Comparison of ENCODE assay signal across 31 cellular contexts in the genomic region with DNA sequence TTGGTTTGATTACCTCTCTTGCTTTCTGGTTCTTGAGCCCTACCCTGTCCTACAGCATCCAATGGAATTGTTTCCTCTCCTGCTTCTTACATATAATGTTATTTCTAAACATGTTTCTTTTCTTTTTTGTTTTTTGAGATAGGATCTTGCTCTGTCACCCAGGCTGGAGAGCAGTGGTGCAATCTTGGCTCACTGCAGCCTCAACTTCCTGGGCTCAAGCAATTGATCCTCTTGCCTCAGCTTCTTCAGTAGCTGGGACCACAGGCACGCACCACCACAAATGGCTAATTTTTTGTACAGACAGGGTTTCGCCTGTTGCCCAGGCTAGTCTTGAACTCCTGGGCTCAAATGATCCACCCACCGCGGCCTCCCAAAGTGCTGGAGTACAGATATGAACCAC.
DNase-seq lines count a peak whose midpoint lies in the region; ATAC-seq, FAIRE-seq and TF ChIP-seq lines count a peak whose summit lies in the region.
"Had no signal": no experiment of that assay in that cellular context is flagged by ENCODE, and none has a peak within 500 bp of the region (broad histone marks: within the 10 kb centered on the region; RNA-seq: fewer than 3 reads in every experiment).

No MANE protein-coding gene starts in this region.

- peak overlapping the region; percentile 17 for H3K27ac Mint-ChIP-seq in T-helper 2 cell treated with Interferon-gamma antibody and Interleukin-4, amounts not matched to agents 5 μg/mL and 100 μg/mL, for 36 hours
- H3K27ac Mint-ChIP-seq in GM23338 (0 out of 2 replicates have a peak overlapping the region, but pooled peaks have one; percentile 44), neural progenitor cell (peak overlapping the region; percentile 21)
- peak overlapping the region; percentile 23 for H3K27ac Mint-ChIP-seq in activated T-helper 2 cell treated with anti-CD3 and anti-CD28 coated beads, Interferon-gamma antibody, Interleukin-2, Interleukin-4, amounts not matched to agents 10 μg/mL and 5 μg/mL and 100 μg/mL, durations not matched to agents 14 hours and 24 hours and 36 hours
- H3K27ac Mint-ChIP-seq: CD4-positive, alpha-beta T cell; immature natural killer cell; T-helper 1 cell treated with Interleukin-12 subunit alpha and Interleukin-12 subunit beta and Interleukin-4 antibody, amounts not matched to agents 30 μg/mL and 1 μg/mL, for 36 hours had no signal

- H3K9me3 ChIP-seq in neural progenitor cell (ENCODE audit: low read depth) (no peaks in the 10 kb centered on the region), lower lobe of right lung (no peaks in the 10 kb centered on the region)
- H3K9me3 ChIP-seq: SJSA1, upper lobe of left lung had no signal

- no peak for ATAC-seq in GM23338
- ATAC-seq in lower lobe of right lung, result no peak
- ATAC-seq in GM21447 (IDR thresholded peaks at IDR 0.05; ENCODE audit: unreplicated experiment), result no peak
- ATAC-seq: activated T-cell treated with anti-CD3 and anti-CD28 coated beads, Interleukin-2, amount 50 U/mL, for 4 hours; left colon had no signal

- H3K27me3 ChIP-seq in GM23338 (ENCODE audit: insufficient read depth), result no peaks in the 10 kb centered on the region
- H3K27me3 ChIP-seq in neural progenitor cell, result no peaks in the 10 kb centered on the region
- no peaks in the 10 kb centered on the region for H3K27me3 ChIP-seq in lower lobe of right lung (ENCODE audit: low read depth)
- H3K27me3 ChIP-seq: SJSA1, upper lobe of left lung had no signal

- H3K4me3 Mint-ChIP-seq in T-helper 2 cell treated with Interferon-gamma antibody and Interleukin-4, amounts not matched to agents 5 μg/mL and 100 μg/mL, for 36 hours, result no peak overlapping the region
- H3K4me3 Mint-ChIP-seq in GM23338 (no peak overlapping the region), neural progenitor cell (no peak overlapping the region)
- no peak overlapping the region for H3K4me3 Mint-ChIP-seq in activated T-helper 2 cell treated with anti-CD3 and anti-CD28 coated beads, Interferon-gamma antibody, Interleukin-2, Interleukin-4, amounts not matched to agents 10 μg/mL and 5 μg/mL and 100 μg/mL, durations not matched to agents 14 hours and 24 hours and 36 hours (ENCODE audit: low read depth)
- H3K4me3 Mint-ChIP-seq: activated T-cell treated with anti-CD3 and anti-CD28 coated beads, Interleukin-2, amount 50 U/mL, for 4 hours; CD4-positive, alpha-beta T cell; immature natural killer cell; nephron; T-helper 1 cell treated with Interleukin-12 subunit alpha and Interleukin-12 subunit beta and Interleukin-4 antibody, amounts not matched to agents 30 μg/mL and 1 μg/mL, for 36 hours had no signal

- no peaks in the 10 kb centered on the region for H3K9me3 Mint-ChIP-seq in T-helper 2 cell treated with Interferon-gamma antibody and Interleukin-4, amounts not matched to agents 5 μg/mL and 100 μg/mL, for 36 hours
- no peaks in the 10 kb centered on the region for H3K9me3 Mint-ChIP-seq in GM23338
- H3K9me3 Mint-ChIP-seq in activated T-helper 2 cell treated with anti-CD3 and anti-CD28 coated beads, Interferon-gamma antibody, Interleukin-2, Interleukin-4, amounts not matched to agents 10 μg/mL and 5 μg/mL and 100 μg/mL, durations not matched to agents 14 hours and 24 hours and 36 hours, result no peaks in the 10 kb centered on the region
- H3K9me3 Mint-ChIP-seq in neural progenitor cell, result peaks cover 2% of the 10 kb centered on the region
- H3K9me3 Mint-ChIP-seq: activated T-cell treated with anti-CD3 and anti-CD28 coated beads, Interleukin-2, amount 50 U/mL, for 4 hours; CD4-positive, alpha-beta T cell; immature natural killer cell; nephron; T-helper 1 cell treated with Interleukin-12 subunit alpha and Interleukin-12 subunit beta and Interleukin-4 antibody, amounts not matched to agents 30 μg/mL and 1 μg/mL, for 36 hours had no signal

- intact Hi-C loops in activated T-helper 2 cell treated with anti-CD3 and anti-CD28 coated beads, Interferon-gamma antibody, Interleukin-2, Interleukin-4, amounts not matched to agents 10 μg/mL and 5 μg/mL and 100 μg/mL, durations not matched to agents 14 hours and 24 hours and 36 hours (cut with micrococcal nuclease), result no loop called here
- intact Hi-C loops in lower lobe of right lung (cut with DNase I), result no loop called here

- H4K20me1 ChIP-seq in GM23338 (replicated peaks; ENCODE audit: insufficient read depth) (no peaks in the 10 kb centered on the region), neural progenitor cell (ENCODE audit: low read depth) (no peaks in the 10 kb centered on the region)

- DNase-seq in T-helper 2 cell treated with Interferon-gamma antibody and Interleukin-4, amounts not matched to agents 5 μg/mL and 100 μg/mL, for 36 hours (ENCODE audit: low spot score), result no peak
- DNase-seq in T-helper 2 cell (no peak), GM23338 (ENCODE audit: low spot score) (no peak), neural progenitor cell (ENCODE audit: low spot score) (no peak), HTR-8/SVneo (ENCODE audit: insufficient read length, low spot score) (no peak), lower lobe of right lung (no peak)
- DNase-seq in activated T-helper 2 cell treated with anti-CD3 and anti-CD28 coated beads, Interferon-gamma antibody, Interleukin-2, Interleukin-4, amounts not matched to agents 10 μg/mL and 5 μg/mL and 100 μg/mL, durations not matched to agents 14 hours and 24 hours and 36 hours (ENCODE audit: low spot score), result no peak
- DNase-seq: activated CD4-positive, alpha-beta T cell treated with anti-CD3 and anti-CD28 coated beads for 1 hour; activated naive CD4-positive, alpha-beta T cell; activated T-cell treated with anti-CD3 and anti-CD28 coated beads, Interleukin-2, amount 50 U/mL, for 4 hours; CD4-positive, alpha-beta T cell; DND-41; effector memory CD4-positive, alpha-beta T cell; immature natural killer cell; left colon; mammary epithelial cell; NCI-H1092; NCI-H1694 treated with DMSO at 0.1 percent for 48 hours; NCI-H2171; NCI-H82; small intestine; stimulated activated naive CD4-positive, alpha-beta T cell had no signal

- H3K4me1 Mint-ChIP-seq in T-helper 2 cell treated with Interferon-gamma antibody and Interleukin-4, amounts not matched to agents 5 μg/mL and 100 μg/mL, for 36 hours (ENCODE audit: low read depth), result peaks cover 42% of the 10 kb centered on the region
- H3K4me1 Mint-ChIP-seq in GM23338, result peaks cover 34% of the 10 kb centered on the region
- H3K4me1 Mint-ChIP-seq in activated T-helper 2 cell treated with anti-CD3 and anti-CD28 coated beads, Interferon-gamma antibody, Interleukin-2, Interleukin-4, amounts not matched to agents 10 μg/mL and 5 μg/mL and 100 μg/mL, durations not matched to agents 14 hours and 24 hours and 36 hours (ENCODE audit: low read depth), result peaks cover 39% of the 10 kb centered on the region
- peaks cover 4% of the 10 kb centered on the region for H3K4me1 Mint-ChIP-seq in neural progenitor cell

- H2AFZ ChIP-seq in GM23338 (no peak overlapping the region), neural progenitor cell (replicated peaks) (no peak overlapping the region)
- H2AFZ ChIP-seq: parathyroid adenoma had no signal

- no peaks in the 10 kb centered on the region for H3K36me3 Mint-ChIP-seq in T-helper 2 cell treated with Interferon-gamma antibody and Interleukin-4, amounts not matched to agents 5 μg/mL and 100 μg/mL, for 36 hours (ENCODE audit: low read depth)
- H3K36me3 Mint-ChIP-seq in GM23338 (ENCODE audit: low read depth) (peaks cover 3% of the 10 kb centered on the region; the same call in 1 of the 3 replicates), neural progenitor cell (peaks cover 5% of the 10 kb centered on the region)
- H3K36me3 Mint-ChIP-seq in activated T-helper 2 cell treated with anti-CD3 and anti-CD28 coated beads, Interferon-gamma antibody, Interleukin-2, Interleukin-4, amounts not matched to agents 10 μg/mL and 5 μg/mL and 100 μg/mL, durations not matched to agents 14 hours and 24 hours and 36 hours (ENCODE audit: low read depth), result no peaks in the 10 kb centered on the region
- H3K36me3 Mint-ChIP-seq: immature natural killer cell had no signal

- no peak for TF ChIP-seq CTCF in GM23338 (conservative IDR thresholded peaks at IDR 0.05; ENCODE audit: low read depth in 2 of 2)
- TF ChIP-seq CTCF in neural progenitor cell (IDR thresholded peaks at IDR 0.05), result no peak
- TF ChIP-seq CTCF in lower lobe of right lung (IDR thresholded peaks at IDR 0.05), result no peak

- no peaks in the 10 kb centered on the region for H3K9me2 ChIP-seq in GM23338 (ENCODE audit: insufficient read depth)

- H3K27ac ChIP-seq in GM23338 (ENCODE audit: low read depth) (no peak overlapping the region), neural progenitor cell (no peak overlapping the region), lower lobe of right lung (no peak overlapping the region)
- H3K27ac ChIP-seq: coronary artery, parathyroid adenoma, SJSA1, upper lobe of left lung had no signal

- no peaks in the 10 kb centered on the region for H3K27me3 Mint-ChIP-seq in T-helper 2 cell treated with Interferon-gamma antibody and Interleukin-4, amounts not matched to agents 5 μg/mL and 100 μg/mL, for 36 hours (ENCODE audit: low read depth)
- H3K27me3 Mint-ChIP-seq in GM23338 (ENCODE audit: insufficient read depth, low read depth, poor library complexity), result no peaks in the 10 kb centered on the region
- H3K27me3 Mint-ChIP-seq in activated T-helper 2 cell treated with anti-CD3 and anti-CD28 coated beads, Interferon-gamma antibody, Interleukin-2, Interleukin-4, amounts not matched to agents 10 μg/mL and 5 μg/mL and 100 μg/mL, durations not matched to agents 14 hours and 24 hours and 36 hours (ENCODE audit: low read depth), result no peaks in the 10 kb centered on the region
- no peaks in the 10 kb centered on the region for H3K27me3 Mint-ChIP-seq in neural progenitor cell (ENCODE audit: insufficient read depth, low read depth)
- H3K27me3 Mint-ChIP-seq: CD4-positive, alpha-beta T cell had no signal

- H3F3A ChIP-seq in GM23338 (replicated peaks; ENCODE audit: low read depth) (no peaks in the 10 kb centered on the region), neural progenitor cell (ENCODE audit: low read depth) (no peaks in the 10 kb centered on the region)

- H3K4me1 ChIP-seq in GM23338 (ENCODE audit: insufficient read depth), result peaks cover 43% of the 10 kb centered on the region
- H3K4me1 ChIP-seq in neural progenitor cell, result peaks cover 10% of the 10 kb centered on the region
- H3K4me1 ChIP-seq in lower lobe of right lung, result peaks cover 22% of the 10 kb centered on the region
- H3K4me1 ChIP-seq: SJSA1 had no signal

- H3K4me3 ChIP-seq in GM23338, result no peak overlapping the region
- no peak overlapping the region for H3K4me3 ChIP-seq in neural progenitor cell
- no peak overlapping the region for H3K4me3 ChIP-seq in lower lobe of right lung
- H3K4me3 ChIP-seq: coronary artery, SJSA1, upper lobe of left lung had no signal

- H3K36me3 ChIP-seq in GM23338 (ENCODE audit: insufficient read depth) (no peaks in the 10 kb centered on the region), neural progenitor cell (no peaks in the 10 kb centered on the region), lower lobe of right lung (no peaks in the 10 kb centered on the region)

- no peak for FAIRE-seq in HTR-8/SVneo (lab: Jason Lieb, UNC)
- FAIRE-seq: A204.1, bronchial epithelial cell, small intestine had no signal

- peaks cover 9% of the 10 kb centered on the region for H3K79me2 ChIP-seq in GM23338 (replicated peaks; ENCODE audit: insufficient read depth)
- H3K79me2 ChIP-seq in neural progenitor cell (ENCODE audit: low read depth), result peaks cover 18% of the 10 kb centered on the region

- H3K4me2 ChIP-seq in GM23338 (no peak overlapping the region), neural progenitor cell (no peak overlapping the region)

- no peak overlapping the region for H3K9ac ChIP-seq in neural progenitor cell
- H3K9ac ChIP-seq: parathyroid adenoma had no signal
